Comparison of ENCODE assay signal across 17 cellular contexts in genomic region chr9:125637264-125637663, GRCh38.
DNase-seq lines count a peak whose midpoint lies in the region; ATAC-seq, FAIRE-seq and TF ChIP-seq lines count a peak whose summit lies in the region.
"Had no signal": no experiment of that assay in that cellular context is flagged by ENCODE, and none has a peak within 500 bp of the region (broad histone marks: within the 10 kb centered on the region; RNA-seq: fewer than 3 reads in every experiment).

No MANE protein-coding gene starts in this region.

- H3K27ac Mint-ChIP-seq in natural killer cell (peak overlapping the region; percentile 17 to 18), IgD-negative memory B cell (no peak overlapping the region)
- no peak overlapping the region for H3K27ac Mint-ChIP-seq in natural killer cell treated with Interleukin-12 subunit alpha and Interleukin-12 subunit beta and Interleukin-15 and Interleukin-18, amount 100 ng/mL, for 72 hours
- H3K27ac Mint-ChIP-seq: CD8-positive, alpha-beta T cell; GM23338 had no signal

- 0 out of 2 replicates have a peak overlapping the region, but pooled peaks have one; percentile 11 for H3K4me2 ChIP-seq in GM12878 (ENCODE audit: control insufficient read depth, insufficient read depth)
- H3K4me2 ChIP-seq: GM23338 had no signal

- H3K36me3 Mint-ChIP-seq in natural killer cell (no peaks in the 10 kb centered on the region), IgD-negative memory B cell (peaks cover 4% of the 10 kb centered on the region)
- no peaks in the 10 kb centered on the region for H3K36me3 Mint-ChIP-seq in natural killer cell treated with Interleukin-12 subunit alpha and Interleukin-12 subunit beta and Interleukin-15 and Interleukin-18, amount 100 ng/mL, for 72 hours

- H3K27me3 ChIP-seq in GM12878 (replicated peaks in 1 of 2; ENCODE audit: control insufficient read depth in 2 of 2, insufficient read depth in 2 of 2, low read length in 1 of 2) (no peaks in the 10 kb centered on the region), right lobe of liver (no peaks in the 10 kb centered on the region)

- BruUV-seq in GM12878 (replicated peaks; lab: Mats Ljungman, UMichigan): no TSS peak

- no peak overlapping the region for H3K4me3 ChIP-seq in GM12878
- no peak overlapping the region for H3K4me3 ChIP-seq in right lobe of liver
- H3K4me3 ChIP-seq: GM23338 had no signal

- no peaks in the 10 kb centered on the region; a peak in 1 of 4 replicates for H3K36me3 ChIP-seq in GM12878 (ENCODE audit: control insufficient read depth in 2 of 2, insufficient read depth in 2 of 2, low read length in 1 of 2)
- H3K36me3 ChIP-seq in right lobe of liver: no peaks in the 10 kb centered on the region

- WGBS in GM12878 (ENCODE audit: insufficient coverage, insufficient replicate concordance, low lambda C conversion rate, missing lambda C conversion rate): 50% methylated on average over 2 of the region's 2 CpGs
- WGBS in right lobe of liver (ENCODE audit: insufficient coverage, low coverage, low lambda C conversion rate, missing lambda C conversion rate): 69% methylated on average over 2 of the region's 2 CpGs

- SMC1A ChIA-PET in GM12878 (lab: Charles Lee; ENCODE audit: uncharacterized antibody, unreplicated experiment): interaction anchor here (1.1 to 14.6 kb wide), 3 partner anchors 11 to 67 kb away, joined by 3 to 251 read pairs (median 157); partner anchors contain the start of gene MAPKAP1

- peaks cover 69% of the 10 kb centered on the region for H3K79me2 ChIP-seq in GM12878 (ENCODE audit: control insufficient read depth, insufficient read depth, low read length)

- H3K9ac ChIP-seq in GM12878 (ENCODE audit: control insufficient read depth, insufficient read depth, low read length): no peak overlapping the region

- TF ChIP-seq POLR2A in GM12878 (IDR thresholded peaks at IDR 0.05; ENCODE audit: low read depth, low read length) (no peak), right lobe of liver (IDR thresholded peaks at IDR 0.05) (no peak), GM18505 (IDR thresholded peaks at IDR 0.05; ENCODE audit: borderline replicate concordance, extremely low read depth, insufficient read depth, insufficient read length) (no peak)

- peak overlapping the region; percentile 73; the same call in 1 of the 2 replicates for H3K27ac ChIP-seq in GM12878 (ENCODE audit: control insufficient read depth, insufficient read depth)
- no peak overlapping the region for H3K27ac ChIP-seq in right lobe of liver
- H3K27ac ChIP-seq: C4-2B had no signal

- TF ChIP-seq RAD21 in GM12878 (IDR thresholded peaks at IDR 0.05; ENCODE audit: insufficient read depth, low read depth, low read length): no peak

- intact Hi-C loops in natural killer cell (cut with micrococcal nuclease) (no loop called here), GM12878 (cut with micrococcal nuclease; ENCODE audit: unreplicated experiment) (loop anchor here (1.0 to 10.0 kb wide), 2 partner anchors 23 to 772 kb away; partner anchors contain the start of genes ARPC5L and RPL35), right lobe of liver (cut with DNase I) (loop anchor here in 1 of 2 donors (10.0 kb wide), 1 partner anchor 82 kb away; no protein-coding TSS in a partner anchor)

- no peak overlapping the region for H2AFZ ChIP-seq in GM12878 (ENCODE audit: control insufficient read depth, low read depth, low read length)
- H2AFZ ChIP-seq: GM23338 had no signal

- RAD21 ChIA-PET in GM12878 (lab: Charles Lee; ENCODE audit: unreplicated experiment): interaction anchor here (1.0 to 8.8 kb wide), 3 partner anchors 11 to 109 kb away, joined by 3 to 237 read pairs (median 151); partner anchors contain the start of gene MAPKAP1

- no peak overlapping the region for H3K4me3 Mint-ChIP-seq in natural killer cell
- no peak overlapping the region for H3K4me3 Mint-ChIP-seq in natural killer cell treated with Interleukin-12 subunit alpha and Interleukin-12 subunit beta and Interleukin-15 and Interleukin-18, amount 100 ng/mL, for 72 hours
- peak overlapping the region in 3 of 4 donors; percentile 23 to 43 (median 29) for H3K4me3 Mint-ChIP-seq in IgD-negative memory B cell
- H3K4me3 Mint-ChIP-seq: CD8-positive, alpha-beta T cell; GM23338 had no signal

- DNase-seq in natural killer cell (no peak), GM12878 (ENCODE audit: low read depth, low spot score) (no peak), right lobe of liver (no peak)
- no peak for DNase-seq in natural killer cell treated with Interleukin-12 subunit alpha and Interleukin-12 subunit beta and Interleukin-15 and Interleukin-18, amount 100 ng/mL, for 72 hours (ENCODE audit: low spot score)
- DNase-seq: ACHN; CD8-positive, alpha-beta T cell; DMS153; DMS79 treated with DMSO at 0.1 percent for 48 hours; GDM1; H7; IMR-90 had no signal

- no peaks in the 10 kb centered on the region for H3K9me3 Mint-ChIP-seq in natural killer cell
- no peaks in the 10 kb centered on the region for H3K9me3 Mint-ChIP-seq in natural killer cell treated with Interleukin-12 subunit alpha and Interleukin-12 subunit beta and Interleukin-15 and Interleukin-18, amount 100 ng/mL, for 72 hours
- H3K9me3 Mint-ChIP-seq in IgD-negative memory B cell: no peaks in the 10 kb centered on the region
- H3K9me3 Mint-ChIP-seq: CD8-positive, alpha-beta T cell; GM23338 had no signal

- no peaks in the 10 kb centered on the region for H3K27me3 Mint-ChIP-seq in natural killer cell (ENCODE audit: low read depth in 2 of 2)
- H3K27me3 Mint-ChIP-seq in natural killer cell treated with Interleukin-12 subunit alpha and Interleukin-12 subunit beta and Interleukin-15 and Interleukin-18, amount 100 ng/mL, for 72 hours: no peaks in the 10 kb centered on the region
- H3K27me3 Mint-ChIP-seq in IgD-negative memory B cell: no peaks in the 10 kb centered on the region

- no peak for TF ChIP-seq CTCF in natural killer cell (IDR thresholded peaks at IDR 0.05)
- no peak for TF ChIP-seq CTCF in GM12878 (IDR thresholded peaks at IDR 0.05 in 2 of 3, conservative IDR thresholded peaks at IDR 0.05 in 1 of 3; ENCODE audit: control insufficient read depth in 2 of 3, extremely low read depth in 1 of 3, insufficient read depth in 1 of 3, low read depth in 3 of 3, low read length in 3 of 3)
- no peak for TF ChIP-seq CTCF in right lobe of liver (IDR thresholded peaks at IDR 0.05)

- H3K4me1 Mint-ChIP-seq in natural killer cell: peaks cover 42 to 51% of the 10 kb centered on the region in 2 donors
- H3K4me1 Mint-ChIP-seq in natural killer cell treated with Interleukin-12 subunit alpha and Interleukin-12 subunit beta and Interleukin-15 and Interleukin-18, amount 100 ng/mL, for 72 hours (ENCODE audit: low read depth in 2 of 2): peaks cover 44 to 57% of the 10 kb centered on the region in 2 donors
- peaks cover 54 to 66% (median 55%) of the 10 kb centered on the region in 3 donors for H3K4me1 Mint-ChIP-seq in IgD-negative memory B cell

- H3K4me1 ChIP-seq in GM12878 (ENCODE audit: control insufficient read depth, insufficient read depth, low read length): peaks cover 82% of the 10 kb centered on the region
- peaks cover 0 to 14% (median 6%) of the 10 kb centered on the region in 4 donors for H3K4me1 ChIP-seq in right lobe of liver

- in situ Hi-C loops in GM12878 (cut with MboI): loop anchor here (25.0 kb wide), 1 partner anchor 1425 kb away; no protein-coding TSS in a partner anchor

- CTCF ChIA-PET in GM12878 (lab: Yijun Ruan, JAX): interaction anchor here (1.0 to 3.3 kb wide), 6 partner anchors 9 to 79 kb away, joined by 3 to 29 read pairs (median 4); no protein-coding TSS in a partner anchor

- no peak for FAIRE-seq in GM12878 (lab: Jason Lieb, UNC)
- FAIRE-seq: D721Med had no signal

- ATAC-seq in natural killer cell (no peak), GM12878 (no peak), right lobe of liver (no peak), GM18505 (IDR thresholded peaks at IDR 0.05; ENCODE audit: unreplicated experiment) (no peak), HG03159 (IDR thresholded peaks at IDR 0.05; ENCODE audit: unreplicated experiment) (no peak)
- ATAC-seq in natural killer cell treated with Interleukin-12 subunit alpha and Interleukin-12 subunit beta and Interleukin-15 and Interleukin-18, amount 100 ng/mL, for 72 hours: no peak
- ATAC-seq: CD8-positive, alpha-beta T cell; GM23338 had no signal

- no peaks in the 10 kb centered on the region for H4K20me1 ChIP-seq in GM12878 (ENCODE audit: control insufficient read depth, insufficient read depth)

- no peak for TF ChIP-seq EP300 in GM12878 (IDR thresholded peaks at IDR 0.05; ENCODE audit: borderline replicate concordance in 1 of 2, control insufficient read depth in 1 of 2, low read depth in 2 of 2, low read length in 2 of 2)

- H3K9me3 ChIP-seq in GM12878 (replicated peaks; ENCODE audit: control insufficient read depth, insufficient read depth, low read length) (no peaks in the 10 kb centered on the region), right lobe of liver (no peaks in the 10 kb centered on the region)

- POLR2A ChIA-PET in GM12878 (lab: Charles Lee): interaction anchor here (1.1 to 5.4 kb wide), 4 partner anchors 9 to 69 kb away, joined by 5 to 68 read pairs (median 10); partner anchors contain the start of gene MAPKAP1

TF ChIP-seq in GM12878, 131 proteins besides CTCF, POLR2A, EP300 and RAD21 (continues in another document):
- TF ChIP-seq NR2C1 (IDR thresholded peaks at IDR 0.05) (no peak), WRNIP1 (IDR thresholded peaks at IDR 0.05; ENCODE audit: borderline replicate concordance, low read depth, low read length) (no peak), CHD1 (IDR thresholded peaks at IDR 0.05; ENCODE audit: low read depth, low read length) (no peak), MEF2B (IDR thresholded peaks at IDR 0.05; ENCODE audit: partially characterized antibody, poor library complexity, severe bottlenecking) (peak; percentile 18), IKZF2 (IDR thresholded peaks at IDR 0.05) (peak; percentile 57 to 62; a peak in 3 of 4 replicates), MTA2 (IDR thresholded peaks at IDR 0.05; ENCODE audit: low read depth) (0 out of 2 replicates have a peak, but pooled peaks have one; percentile 49), SPI1 (IDR thresholded peaks at IDR 0.05; ENCODE audit: borderline replicate concordance, insufficient read depth, low read depth, low read length) (peak; percentile 89), MEF2A (IDR thresholded peaks at IDR 0.05; ENCODE audit: insufficient read depth, low read depth, low read length) (no peak), TCF3 (IDR thresholded peaks at IDR 0.05; ENCODE audit: borderline replicate concordance, insufficient read depth, low read depth, low read length) (no peak)
- TF ChIP-seq, protein P1, sequence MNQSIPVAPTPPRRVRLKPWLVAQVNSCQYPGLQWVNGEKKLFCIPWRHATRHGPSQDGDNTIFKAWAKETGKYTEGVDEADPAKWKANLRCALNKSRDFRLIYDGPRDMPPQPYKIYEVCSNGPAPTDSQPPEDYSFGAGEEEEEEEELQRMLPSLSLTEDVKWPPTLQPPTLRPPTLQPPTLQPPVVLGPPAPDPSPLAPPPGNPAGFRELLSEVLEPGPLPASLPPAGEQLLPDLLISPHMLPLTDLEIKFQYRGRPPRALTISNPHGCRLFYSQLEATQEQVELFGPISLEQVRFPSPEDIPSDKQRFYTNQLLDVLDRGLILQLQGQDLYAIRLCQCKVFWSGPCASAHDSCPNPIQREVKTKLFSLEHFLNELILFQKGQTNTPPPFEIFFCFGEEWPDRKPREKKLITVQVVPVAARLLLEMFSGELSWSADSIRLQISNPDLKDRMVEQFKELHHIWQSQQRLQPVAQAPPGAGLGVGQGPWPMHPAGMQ (IDR thresholded peaks at IDR 0.05; ENCODE audit: borderline replicate concordance): no peak

Comparison
In these comparisons a context has a peak if more than half of its experiments do, and no peak if none do; other contexts are left out.
1. H3K27ac Mint-ChIP-seq: peak in natural killer cell (2 of 2); none in natural killer cell treated with Interleukin-12 subunit alpha and Interleukin-12 subunit beta and Interleukin-15 and Interleukin-18, amount 100 ng/mL, for 72 hours (0 of 2) and IgD-negative memory B cell (0 of 3).
2. H3K4me3 Mint-ChIP-seq: peak in IgD-negative memory B cell (3 of 4); none in natural killer cell (single experiment) and natural killer cell treated with Interleukin-12 subunit alpha and Interleukin-12 subunit beta and Interleukin-15 and Interleukin-18, amount 100 ng/mL, for 72 hours (single experiment).